2 cellular contexts compared by ENCODE assay signal in genomic region chr7:156470399-156471320, GRCh38.
TF ChIP-seq lines count a peak whose summit lies in the region.

No MANE protein-coding gene starts in this region.

TF ChIP-seq in HepG2, 621 proteins besides CTCF, POLR2A, EP300 and RAD21:
- TF ChIP-seq ZBTB33 (CRISPR knock-in tag; IDR thresholded peaks at IDR 0.05) = peak; percentile 42; the same call in 1 of the 2 replicates
- no peak for TF ChIP-seq CREBL2 (CRISPR knock-in tag; IDR thresholded peaks at IDR 0.05; ENCODE audit: borderline replicate concordance)

TF ChIP-seq in H1, 55 proteins besides CTCF, POLR2A, EP300 and RAD21:
- no peak for TF ChIP-seq CHD1 (IDR thresholded peaks at IDR 0.05; ENCODE audit: low read depth, low read length)
- no peak for TF ChIP-seq NRF1 (IDR thresholded peaks at IDR 0.05; ENCODE audit: low read depth, low read length)
- TF ChIP-seq SIRT6 (IDR thresholded peaks at IDR 0.05; ENCODE audit: low read length) = no peak
- TF ChIP-seq POU5F1 (IDR thresholded peaks at IDR 0.05; ENCODE audit: low read depth, low read length) = no peak
- TF ChIP-seq PHF8 (conservative IDR thresholded peaks at IDR 0.05; ENCODE audit: low read depth, low read length) = no peak
- no peak for TF ChIP-seq ZNF274 (IDR thresholded peaks at IDR 0.05; ENCODE audit: borderline replicate concordance, extremely low read depth, low read length)
- TF ChIP-seq CTBP2 (IDR thresholded peaks at IDR 0.05; ENCODE audit: borderline replicate concordance, insufficient read depth, insufficient read length, low read length) = no peak
- no peak for TF ChIP-seq EZH2 (IDR thresholded peaks at IDR 0.05; ENCODE audit: low read depth, low read length, severe bottlenecking)
- no peak for TF ChIP-seq SP4 (IDR thresholded peaks at IDR 0.05; ENCODE audit: low read length)
